9 cellular contexts compared by ENCODE assay signal in the genomic region with DNA sequence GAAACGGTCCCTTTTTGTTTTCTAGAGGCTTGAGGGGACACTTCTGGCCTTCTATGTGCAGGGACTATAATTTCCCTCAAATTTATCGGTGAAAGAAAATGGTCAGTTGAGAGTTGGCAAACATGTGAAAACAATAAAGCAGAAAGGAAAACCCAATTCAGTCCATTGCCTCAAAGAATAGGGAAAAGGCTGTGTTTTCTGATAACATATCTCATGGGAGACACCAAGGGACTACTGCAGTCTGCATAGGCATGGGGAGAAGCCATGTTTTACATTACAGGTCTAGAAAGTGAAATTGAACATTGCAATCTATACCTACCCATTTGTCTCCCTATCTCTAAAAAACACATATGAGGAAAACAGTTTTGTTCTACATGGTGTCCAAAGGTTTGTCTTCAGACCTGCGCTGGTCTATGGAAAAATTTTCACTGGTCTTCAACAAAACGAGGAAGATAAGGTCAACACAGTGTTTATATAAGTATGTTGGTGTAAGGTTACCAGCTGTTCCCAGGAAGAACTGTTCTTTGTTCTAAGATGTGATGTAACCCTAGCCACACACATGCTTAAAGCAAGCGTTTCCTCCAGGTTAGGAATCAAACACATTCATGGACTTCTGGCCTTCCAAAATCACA.
A peak's percentile ranks its signal among the peaks of the same experiment; 100 is the strongest.
DNase-seq lines count a peak whose midpoint lies in the region; ATAC-seq and TF ChIP-seq lines count a peak whose summit lies in the region.
"Had no signal": no experiment of that assay in that cellular context is flagged by ENCODE, and none has a peak within 500 bp of the region (broad histone marks: within the 10 kb centered on the region; RNA-seq: fewer than 3 reads in every experiment).

No MANE protein-coding gene starts in this region.

- intact Hi-C loops in prostate gland (cut with DNase I): no loop called here
- intact Hi-C loops in activated CD8-positive, alpha-beta T cell treated with anti-CD3 and anti-CD28 coated beads for 36 hours (cut with micrococcal nuclease): no loop called here

- no peak for ATAC-seq in HG03432 (IDR thresholded peaks at IDR 0.05; ENCODE audit: unreplicated experiment)
- ATAC-seq in activated CD8-positive, alpha-beta T cell treated with anti-CD3 and anti-CD28 coated beads for 36 hours: no peak

- no peaks in the 10 kb centered on the region for H3K36me3 ChIP-seq in prostate gland

- TF ChIP-seq POLR2A in prostate gland (IDR thresholded peaks at IDR 0.05): no peak

- H3K4me1 Mint-ChIP-seq in activated CD8-positive, alpha-beta T cell treated with anti-CD3 and anti-CD28 coated beads for 36 hours (ENCODE audit: low read depth): no peaks in the 10 kb centered on the region

- no peaks in the 10 kb centered on the region for H3K9me3 ChIP-seq in prostate gland

- 51% methylated on average over 5 of the region's 5 CpGs for WGBS in prostate gland

- POLR2A ChIA-PET in activated CD8-positive, alpha-beta T cell treated with anti-CD3 and anti-CD28 coated beads for 36 hours (lab: Charles Lee): no interaction called here

- H3K4me1 ChIP-seq in prostate gland (replicated peaks): no peaks in the 10 kb centered on the region

- CTCF ChIA-PET in activated CD8-positive, alpha-beta T cell treated with anti-CD3 and anti-CD28 coated beads for 36 hours (lab: Charles Lee): no interaction called here

- TF ChIP-seq CTCF in HFF-Myc (IDR thresholded peaks at IDR 0.05; ENCODE audit: low read depth, low read length, missing control alignments) (no peak), prostate gland (IDR thresholded peaks at IDR 0.05) (no peak)
- no peak for TF ChIP-seq CTCF in activated CD8-positive, alpha-beta T cell treated with anti-CD3 and anti-CD28 coated beads for 36 hours (IDR thresholded peaks at IDR 0.05)

- H3K9me3 Mint-ChIP-seq in activated CD8-positive, alpha-beta T cell treated with anti-CD3 and anti-CD28 coated beads for 36 hours: no peaks in the 10 kb centered on the region

- DNase-seq in HFF-Myc (ENCODE audit: extremely low read depth, low read depth) (peak; percentile 43), NCI-H510A (lab: John Stamatoyannopoulos, UW) (peak; percentile 28), dermis blood vessel endothelial cell (peak; percentile 95), prostate gland (ENCODE audit: low spot score) (peak; percentile 34), Ammon's horn (ENCODE audit: low spot score) (no peak)
- DNase-seq in activated CD8-positive, alpha-beta T cell treated with anti-CD3 and anti-CD28 coated beads for 36 hours: no peak
- DNase-seq: activated CD4-positive, CD25-positive, alpha-beta regulatory T cell treated with anti-CD3 and anti-CD28 coated beads, Interleukin-2, amount 50 U/mL, for 72 hours; NCI-H446 had no signal

- no peaks in the 10 kb centered on the region for H3K36me3 Mint-ChIP-seq in activated CD8-positive, alpha-beta T cell treated with anti-CD3 and anti-CD28 coated beads for 36 hours (ENCODE audit: low read depth)

- no peaks in the 10 kb centered on the region for H3K27me3 ChIP-seq in prostate gland (replicated peaks; ENCODE audit: insufficient read depth)

- H3K27me3 Mint-ChIP-seq in activated CD8-positive, alpha-beta T cell treated with anti-CD3 and anti-CD28 coated beads for 36 hours: no peaks in the 10 kb centered on the region

- H3K4me3 ChIP-seq in HFF-Myc (replicated peaks; ENCODE audit: low read depth, low read length): no peak overlapping the region
- no peak overlapping the region for H3K4me3 ChIP-seq in prostate gland

- H3K4me3 Mint-ChIP-seq in activated CD8-positive, alpha-beta T cell treated with anti-CD3 and anti-CD28 coated beads for 36 hours: no peak overlapping the region

- H3K27ac Mint-ChIP-seq in activated CD8-positive, alpha-beta T cell treated with anti-CD3 and anti-CD28 coated beads for 36 hours: no peak overlapping the region

- H3K27ac ChIP-seq in prostate gland: no peak overlapping the region

Comparison
In these comparisons a context has a peak if more than half of its experiments do, and no peak if none do; other contexts are left out.
1. DNase-seq: peak in HFF-Myc (single experiment), NCI-H510A (single experiment), dermis blood vessel endothelial cell (single experiment) and prostate gland (single experiment); none in Ammon's horn (single experiment) and activated CD8-positive, alpha-beta T cell treated with anti-CD3 and anti-CD28 coated beads for 36 hours (single experiment).